ENCODE assay signal across 11 cellular contexts in genomic region chr3:195910499-195910845, GRCh38. TPM values are rescaled to one million over a fixed set of nuclear protein-coding genes. Genes with fewer than 3 reads are reported as not detected.
DNase-seq lines count a peak whose midpoint lies in the region; ATAC-seq and TF ChIP-seq lines count a peak whose summit lies in the region.
"Had no signal": no experiment of that assay in that cellular context is flagged by ENCODE, and none has a peak within 500 bp of the region (broad histone marks: within the 10 kb centered on the region; RNA-seq: fewer than 3 reads in every experiment).

No MANE protein-coding gene starts in this region.

- H3K4me3 ChIP-seq in HCT116 (replicated peaks in 1 of 2; ENCODE audit: low read depth in 1 of 2, low read length in 2 of 2) (peak overlapping the region; percentile 56), iPS DF 6.9 (ENCODE audit: low read length) (peak overlapping the region; percentile 92; the same call in 1 of the 2 replicates), smooth muscle cell (peak overlapping the region; percentile 51)

- TF ChIP-seq CTCF in HCT116 (IDR thresholded peaks at IDR 0.05 in 2 of 3, conservative IDR thresholded peaks at IDR 0.05 in 1 of 3; ENCODE audit: borderline replicate concordance in 1 of 3, insufficient read depth in 1 of 3, low read depth in 2 of 3, low read length in 2 of 3) (no peak), smooth muscle cell (IDR thresholded peaks at IDR 0.05; ENCODE audit: borderline replicate concordance, insufficient read depth, poor library complexity, severe bottlenecking) (no peak)

- H3K27ac ChIP-seq in HCT116 (ENCODE audit: low read depth, low read length) (peak overlapping the region; percentile 31; the same call in 1 of the 2 replicates), iPS DF 6.9 (ENCODE audit: low read length) (no peak overlapping the region), smooth muscle cell (ENCODE audit: low read depth) (peak overlapping the region; percentile 37)

- H3K36me3 ChIP-seq in HCT116 (ENCODE audit: control insufficient read depth in 1 of 2, insufficient read depth in 2 of 2, low read length in 2 of 2) (no peaks in the 10 kb centered on the region), iPS DF 6.9 (ENCODE audit: control insufficient read depth, insufficient read depth, low read length) (no peaks in the 10 kb centered on the region), smooth muscle cell (ENCODE audit: low read depth) (no peaks in the 10 kb centered on the region)

- DNase-seq in HCT116 (ENCODE audit: low read depth, low spot score): no peak
- DNase-seq in T-helper 17 cell: no peak
- DNase-seq in iPS DF 6.9 (ENCODE audit: low read depth, low spot score): no peak
- DNase-seq in smooth muscle cell (lab: John Stamatoyannopoulos, UW; ENCODE audit: unreplicated experiment): no peak
- no peak for DNase-seq in GDM1 (lab: John Stamatoyannopoulos, UW)
- DNase-seq in HT-29 (ENCODE audit: low spot score): no peak
- no peak for DNase-seq in COLO829 (ENCODE audit: low spot score)
- DNase-seq: midbrain; NCI-H187; stimulated activated CD4-positive, alpha-beta T cell treated with anti-CD3 and anti-CD28 coated beads, Interleukin-4, amount 100 ng/mL, for 1 hour had no signal

- POLR2A ChIA-PET in HCT116 (lab: Charles Lee): interaction anchor here (1.1 kb wide), 1 partner anchor 14 kb away, joined by 4 read pairs; no protein-coding TSS in a partner anchor

- intact Hi-C loops in HCT116 (cut with micrococcal nuclease): no loop called here

- peaks cover 38 to 73% of the 10 kb centered on the region in 2 experiments for H3K4me1 ChIP-seq in HCT116 (ENCODE audit: control insufficient read depth in 1 of 2, insufficient read depth in 2 of 2, low read length in 2 of 2)
- peaks cover 8% of the 10 kb centered on the region; the same call in 1 of the 2 replicates for H3K4me1 ChIP-seq in iPS DF 6.9 (ENCODE audit: control insufficient read depth, insufficient read depth, low read length)
- peaks cover 20% of the 10 kb centered on the region for H3K4me1 ChIP-seq in smooth muscle cell (ENCODE audit: low read depth)

- TF ChIP-seq RAD21 in HCT116 (IDR thresholded peaks at IDR 0.05; ENCODE audit: low read depth): no peak

- peak overlapping the region; percentile 53; the same call in 1 of the 2 replicates for H3K9ac ChIP-seq in HCT116 (ENCODE audit: low read length)
- no peak overlapping the region for H3K9ac ChIP-seq in smooth muscle cell (ENCODE audit: low read depth)

- no peaks in the 10 kb centered on the region for H3K9me3 ChIP-seq in HCT116 (ENCODE audit: control insufficient read depth in 1 of 2, insufficient read depth in 1 of 2, low read depth in 1 of 2, low read length in 2 of 2)
- H3K9me3 ChIP-seq in T-helper 17 cell (ENCODE audit: control insufficient read depth, low read length, poor library complexity, severe bottlenecking): no peaks in the 10 kb centered on the region
- no peaks in the 10 kb centered on the region for H3K9me3 ChIP-seq in iPS DF 6.9 (ENCODE audit: control insufficient read depth, insufficient read depth, low read length)
- H3K9me3 ChIP-seq in smooth muscle cell (replicated peaks; ENCODE audit: low read depth): no peaks in the 10 kb centered on the region

- no peaks in the 10 kb centered on the region for H4K20me1 ChIP-seq in HCT116 (ENCODE audit: insufficient read depth)
- H4K20me1 ChIP-seq in smooth muscle cell (ENCODE audit: low read depth): peaks cover 26% of the 10 kb centered on the region

- H3K4me3 Mint-ChIP-seq in T-helper 17 cell: peak overlapping the region; percentile 82

- BruUV-seq in HCT116 (replicated peaks; lab: Mats Ljungman, UMichigan): no TSS peak

- H2AFZ ChIP-seq in HCT116 (ENCODE audit: low read depth, low read length, poor library complexity, severe bottlenecking): no peak overlapping the region
- peak overlapping the region; percentile 76 for H2AFZ ChIP-seq in smooth muscle cell (ENCODE audit: low read depth)

- no peak for TF ChIP-seq POLR2A in HCT116 (IDR thresholded peaks at IDR 0.05; ENCODE audit: borderline replicate concordance, extremely low read depth, insufficient read depth, insufficient read length)

- H3K4me2 ChIP-seq in HCT116 (ENCODE audit: low read length): peak overlapping the region; percentile 78
- H3K4me2 ChIP-seq in smooth muscle cell: peak overlapping the region; percentile 77

- H3K79me2 ChIP-seq in HCT116 (ENCODE audit: insufficient read depth, low read length) (peaks cover 27% of the 10 kb centered on the region), smooth muscle cell (ENCODE audit: low read depth) (peaks cover 2% of the 10 kb centered on the region)

- H3K27ac Mint-ChIP-seq in T-helper 17 cell: no peak overlapping the region

- no peaks in the 10 kb centered on the region for H3K9me2 ChIP-seq in HCT116 (ENCODE audit: insufficient read depth)

- no CpG with 5 or more reads among the region's 8 CpGs for WGBS in iPS DF 6.9 (ENCODE audit: insufficient coverage, insufficient read length)
- WGBS in smooth muscle cell (ENCODE audit: low lambda C conversion rate): 71% methylated on average over 8 of the region's 8 CpGs

- CTCF ChIA-PET in HCT116 (lab: Charles Lee): interaction anchor here (0.6 to 1.7 kb wide), 2 partner anchors 16 to 49 kb away, joined by 4 to 8 read pairs; no protein-coding TSS in a partner anchor

- no peaks in the 10 kb centered on the region for H3K27me3 ChIP-seq in HCT116 (ENCODE audit: insufficient read depth, low read length)
- H3K27me3 ChIP-seq in iPS DF 6.9 (ENCODE audit: control insufficient read depth, insufficient read depth, low read length): no peaks in the 10 kb centered on the region
- H3K27me3 ChIP-seq in smooth muscle cell (ENCODE audit: low read depth): no peaks in the 10 kb centered on the region

- peaks cover 36% of the 10 kb centered on the region for H3K4me1 Mint-ChIP-seq in T-helper 17 cell

- no peaks in the 10 kb centered on the region for H3K27me3 Mint-ChIP-seq in T-helper 17 cell

- RAD21 ChIA-PET in HCT116 (lab: Charles Lee; ENCODE audit: low non-redundant PET in 1 of 2, low total read pairs in 2 of 2, uncharacterized antibody in 2 of 2, unreplicated experiment in 2 of 2): no interaction called here

- ATAC-seq in HCT116: no peak
- no peak for ATAC-seq in T-helper 17 cell
- ATAC-seq in GM18868 (IDR thresholded peaks at IDR 0.05; ENCODE audit: unreplicated experiment): no peak

- peaks cover 2% of the 10 kb centered on the region for H3K36me3 Mint-ChIP-seq in T-helper 17 cell (ENCODE audit: low read depth)

- H3F3A ChIP-seq in smooth muscle cell (ENCODE audit: low read depth): peaks cover 9% of the 10 kb centered on the region

TF ChIP-seq in HCT116, 20 proteins besides CTCF, POLR2A, EP300 and RAD21:
- TF ChIP-seq SRF (IDR thresholded peaks at IDR 0.05; ENCODE audit: low read depth) (no peak), EZH2 (IDR thresholded peaks at IDR 0.05) (no peak), JUND (IDR thresholded peaks at IDR 0.05) (no peak), ATF3 (IDR thresholded peaks at IDR 0.05) (no peak), CEBPB (IDR thresholded peaks at IDR 0.05; ENCODE audit: low read depth) (no peak), SIN3A (IDR thresholded peaks at IDR 0.05; ENCODE audit: low read depth) (no peak), CBX3 (IDR thresholded peaks at IDR 0.05; ENCODE audit: low read depth) (no peak), YY1 (IDR thresholded peaks at IDR 0.05; ENCODE audit: extremely low read depth, insufficient replicate concordance, low read depth, low read length) (no peak)

RNA-seq across cellular contexts. Expression of gene TNK2, which starts 2.1 kb away (rescaled TPM):
- total RNA-seq in HCT116 (2021; ENCODE audit: unreplicated experiment) (55.1 TPM), T-helper 17 cell (100 to 1,000 TPM; 123 to 125 TPM), smooth muscle cell (4.3 and 10.6 TPM in 2 replicates)
- polyA plus RNA-seq in HCT116 (2012): 34.0 and 40.3 TPM in 2 replicates
- polyA plus RNA-seq in smooth muscle cell: 2.8 and 8.2 TPM in 2 replicates
- 172 and 212 TPM in 2 replicates for total RNA-seq in HT-29 (2014; rRNA removed; shearing (Covaris generic))
